8 cellular contexts compared by ENCODE assay signal in genomic region chr1:206658264-206658980, GRCh38. TPM values are rescaled to one million over a fixed set of nuclear protein-coding genes. Genes with fewer than 3 reads are reported as not detected.
DNase-seq lines count a peak whose midpoint lies in the region; ATAC-seq and TF ChIP-seq lines count a peak whose summit lies in the region.

No MANE protein-coding gene starts in this region.

- peak overlapping the region in 3 of 7 donors; percentile 27 to 60 (median 42) for H3K27ac Mint-ChIP-seq in CD14-positive monocyte
- no peak overlapping the region for H3K27ac Mint-ChIP-seq in HFFc6

- H3K4me1 ChIP-seq in body of pancreas (peaks cover 46% of the 10 kb centered on the region), right lobe of liver (peaks cover 0 to 12% (median 5%) of the 10 kb centered on the region in 4 donors), thoracic aorta (ENCODE audit: control insufficient read depth in 1 of 2, low read depth in 2 of 2) (peaks cover 0 to under 1% of the 10 kb centered on the region in 2 donors), PC-9 (replicated peaks; ENCODE audit: insufficient read depth) (no peaks in the 10 kb centered on the region)

- no peaks in the 10 kb centered on the region for H4K20me1 ChIP-seq in PC-9 (ENCODE audit: insufficient read depth)

- no peaks in the 10 kb centered on the region for H3K27me3 ChIP-seq in body of pancreas
- H3K27me3 ChIP-seq in right lobe of liver: no peaks in the 10 kb centered on the region
- H3K27me3 ChIP-seq in thoracic aorta (replicated peaks; ENCODE audit: insufficient read depth): no peaks in the 10 kb centered on the region
- 0 out of 2 replicates have a peak, but pooled peaks cover 4% of the 10 kb centered on the region for H3K27me3 ChIP-seq in PC-9 (ENCODE audit: insufficient read depth, low read depth)

- H3K4me3 ChIP-seq in body of pancreas (no peak overlapping the region), right lobe of liver (no peak overlapping the region), thoracic aorta (no peak overlapping the region), PC-9 (no peak overlapping the region)

- DNase-seq in CD14-positive monocyte (ENCODE audit: low spot score) (no peak), HFFc6 (no peak), SW480 (ENCODE audit: low spot score) (peak; percentile 27), body of pancreas (peak in 2 of 4 donors; percentile 22 to 28), right lobe of liver (peak in 2 of 3 donors; percentile 35 to 66), thoracic aorta (ENCODE audit: low spot score) (no peak), PC-9 (no peak)

- BruUV-seq in PC-9 (replicated peaks; lab: Mats Ljungman, UMichigan): no TSS peak

- peaks cover 8% of the 10 kb centered on the region; the same call in 1 of the 2 replicates for H3F3A ChIP-seq in PC-9 (ENCODE audit: insufficient read depth, low read depth)

- peaks cover 0 to 2% (median 0%) of the 10 kb centered on the region in 7 donors for H3K9me3 Mint-ChIP-seq in CD14-positive monocyte
- H3K9me3 Mint-ChIP-seq in HFFc6: no peaks in the 10 kb centered on the region

- TF ChIP-seq CTCF in CD14-positive monocyte (IDR thresholded peaks at IDR 0.05): peak; percentile 99
- peak; percentile 79 for TF ChIP-seq CTCF in HFFc6 (IDR thresholded peaks at IDR 0.05)
- peak in 6 of 7 experiments; percentile 15 to 34 (median 23) for TF ChIP-seq CTCF in body of pancreas (IDR thresholded peaks at IDR 0.05)
- peak; percentile 41 to 69 (median 46) for TF ChIP-seq CTCF in right lobe of liver (IDR thresholded peaks at IDR 0.05)
- peak; percentile 43 for TF ChIP-seq CTCF in thoracic aorta (IDR thresholded peaks at IDR 0.05)
- TF ChIP-seq CTCF in PC-9 (conservative IDR thresholded peaks at IDR 0.05): no peak

- H3K4me2 ChIP-seq in PC-9: no peak overlapping the region

- H3K27ac ChIP-seq in body of pancreas (peak overlapping the region in 3 of 4 donors; percentile 79 to 88 (median 80)), right lobe of liver (peak overlapping the region; percentile 33 to 73 (median 68)), thoracic aorta (no peak overlapping the region), PC-9 (no peak overlapping the region)

- no peaks in the 10 kb centered on the region for H3K9me3 ChIP-seq in body of pancreas
- no peaks in the 10 kb centered on the region for H3K9me3 ChIP-seq in right lobe of liver
- no peaks in the 10 kb centered on the region for H3K9me3 ChIP-seq in thoracic aorta
- no peaks in the 10 kb centered on the region for H3K9me3 ChIP-seq in PC-9 (ENCODE audit: insufficient read depth, low read depth)

- H3K4me3 Mint-ChIP-seq in CD14-positive monocyte (peak overlapping the region; percentile 60 to 62), HFFc6 (no peak overlapping the region)

- H2AFZ ChIP-seq in PC-9: no peak overlapping the region

- POLR2A ChIA-PET in PC-9 (lab: Charles Lee; ENCODE audit: unreplicated experiment): no interaction called here

- WGBS in body of pancreas, 2 donors: 68 to 75% methylated on average over 22 of the region's 22 CpGs
- 48% methylated on average over 19 of the region's 22 CpGs for WGBS in right lobe of liver (ENCODE audit: insufficient coverage, low coverage, low lambda C conversion rate, missing lambda C conversion rate)

- TF ChIP-seq POLR2A in body of pancreas (IDR thresholded peaks at IDR 0.05): no peak
- no peak for TF ChIP-seq POLR2A in right lobe of liver (IDR thresholded peaks at IDR 0.05)

- no peaks in the 10 kb centered on the region for H3K79me2 ChIP-seq in PC-9 (ENCODE audit: low read depth)

- no peaks in the 10 kb centered on the region for H3K36me3 Mint-ChIP-seq in CD14-positive monocyte
- peaks cover 5% of the 10 kb centered on the region; the same call in 1 of the 2 replicates for H3K36me3 Mint-ChIP-seq in HFFc6 (ENCODE audit: low read depth)

- H3K36me3 ChIP-seq in body of pancreas (replicated peaks in 1 of 2; ENCODE audit: insufficient read depth in 1 of 2, low read depth in 2 of 2) (no peaks in the 10 kb centered on the region), right lobe of liver (no peaks in the 10 kb centered on the region), thoracic aorta (no peaks in the 10 kb centered on the region), PC-9 (ENCODE audit: low read depth) (no peaks in the 10 kb centered on the region)

- no peaks in the 10 kb centered on the region for H3K9me2 ChIP-seq in PC-9 (ENCODE audit: insufficient read depth)

- CTCF ChIA-PET in PC-9 (lab: Charles Lee): no interaction called here

- H3K4me1 Mint-ChIP-seq in CD14-positive monocyte (peaks cover 24% of the 10 kb centered on the region), HFFc6 (ENCODE audit: low read depth) (no peaks in the 10 kb centered on the region; the same call in 1 of the 2 replicates)

- no peak for ATAC-seq in body of pancreas
- peak in 2 of 4 donors; percentile 8 to 48 for ATAC-seq in right lobe of liver
- no peak for ATAC-seq in thoracic aorta (ENCODE audit: insufficient number of reproducible peaks, low FRiP score, low read depth)
- ATAC-seq in HG02884 (IDR thresholded peaks at IDR 0.05; ENCODE audit: unreplicated experiment): no peak

- intact Hi-C loops in CD14-positive monocyte (cut with micrococcal nuclease): loop anchor here in 1 of 2 donors (10.0 kb wide), 1 partner anchor 146 kb away; no protein-coding TSS in a partner anchor
- intact Hi-C loops in body of pancreas (cut with DNase I): no loop called here
- intact Hi-C loops in right lobe of liver (cut with DNase I): no loop called here
- intact Hi-C loops in PC-9 (cut with micrococcal nuclease; ENCODE audit: unreplicated experiment): no loop called here

- H3K27me3 Mint-ChIP-seq in CD14-positive monocyte (ENCODE audit: low read depth in 3 of 3) (peaks cover 14 to 27% (median 19%) of the 10 kb centered on the region in 3 donors), HFFc6 (ENCODE audit: insufficient read depth) (peaks cover 10% of the 10 kb centered on the region)

RNA-seq across cellular contexts. Expression of gene DYRK3, which starts 23.1 kb away (rescaled TPM):
- not detected for polyA plus RNA-seq in CD14-positive monocyte
- total RNA-seq in HFFc6 (2021; fragmentation: NEBNext Ultra II Directional; extraction: Animal tissue kit (Norgen Biotek cat#: 25700)): 10 to 100 TPM; 24.2 to 27.4 (median 26.9) TPM
- total RNA-seq in body of pancreas: 1 to 10 TPM; 1.6 to 4.7 TPM
- 1 to 10 TPM; 2.8 to 5.6 (median 4.0) TPM for total RNA-seq in right lobe of liver
- 10 to 100 TPM in 1 of 2 donors, 1 to 10 TPM in 1; 6.8 to 11.9 TPM for total RNA-seq in thoracic aorta
- 3.3 and 3.9 TPM in 2 replicates for total RNA-seq in PC-9 (2021)

RNA-seq across cellular contexts. Expression of gene MAPKAPK2, which starts 26.3 kb away (rescaled TPM):
- polyA plus RNA-seq in CD14-positive monocyte: 1 to 10 TPM; 1.6 to 2.2 TPM
- total RNA-seq in HFFc6 (2021; fragmentation: NEBNext Ultra II Directional; extraction: Animal tissue kit (Norgen Biotek cat#: 25700)): 10 to 100 TPM; 80.0 to 89.1 (median 86.0) TPM
- 10 to 100 TPM; 29.1 to 46.5 TPM for total RNA-seq in body of pancreas
- 10 to 100 TPM; 25.6 to 46.6 (median 34.0) TPM for total RNA-seq in right lobe of liver
- total RNA-seq in thoracic aorta: 10 to 100 TPM; 80.7 to 89.2 TPM
- 62.6 and 70.6 TPM in 2 replicates for total RNA-seq in PC-9 (2021)

RNA-seq across cellular contexts. Expression of gene EIF2D, which starts 46.2 kb away (rescaled TPM):
- polyA plus RNA-seq in CD14-positive monocyte: 10 to 100 TPM; 16.4 to 16.8 TPM
- 10 to 100 TPM; 38.9 to 48.3 (median 43.2) TPM for total RNA-seq in HFFc6 (2021; fragmentation: NEBNext Ultra II Directional; extraction: Animal tissue kit (Norgen Biotek cat#: 25700))
- total RNA-seq in body of pancreas (10 to 100 TPM; 25.9 to 55.4 TPM), right lobe of liver (10 to 100 TPM; 18.4 to 29.3 (median 24.4) TPM), thoracic aorta (10 to 100 TPM; 40.5 to 41.1 TPM), PC-9 (2021) (57.3 and 59.0 TPM in 2 replicates)

Comparison
In these comparisons a context has a peak if more than half of its experiments do, and no peak if none do; other contexts are left out.
1. DNase-seq: peak in SW480 (single experiment) and right lobe of liver (2 of 3); none in CD14-positive monocyte (single experiment), HFFc6 (single experiment), thoracic aorta (single experiment) and PC-9 (0 of 2).
2. H3K27ac ChIP-seq: peak in body of pancreas (3 of 4) and right lobe of liver (3 of 3); none in thoracic aorta (0 of 2) and PC-9 (single experiment).